Comparison of ENCODE assay signal across 8 cellular contexts in the genomic region with DNA sequence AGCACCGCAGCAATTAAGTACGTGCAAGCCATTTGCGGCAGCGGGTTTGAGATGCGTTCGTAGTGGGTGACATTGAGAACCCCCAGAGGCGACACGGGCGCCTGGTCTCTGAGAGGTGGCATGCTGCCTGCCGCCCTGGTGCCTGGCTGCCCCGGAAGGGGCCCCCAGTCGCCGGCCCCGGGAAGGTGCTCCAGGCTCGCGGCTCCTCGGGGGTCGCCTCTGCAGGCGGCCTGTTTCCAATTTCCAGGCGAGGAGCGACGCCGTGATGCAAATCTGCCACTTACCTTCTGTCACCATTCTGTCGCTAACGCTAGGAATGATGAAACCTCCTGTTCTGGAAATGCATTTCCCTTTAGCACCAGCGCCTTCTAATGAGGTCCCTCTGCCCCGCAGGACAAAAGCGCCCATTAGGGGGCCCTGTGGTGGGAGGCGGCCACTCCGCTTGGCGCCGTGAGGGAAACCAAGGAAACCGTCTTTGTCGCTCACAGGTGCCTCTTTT. TPM values are rescaled to one million over a fixed set of nuclear protein-coding genes. Genes with fewer than 3 reads are reported as not detected.
DNase-seq lines count a peak whose midpoint lies in the region; ATAC-seq and TF ChIP-seq lines count a peak whose summit lies in the region.

No MANE protein-coding gene starts in this region.

- H3K9me3 ChIP-seq in endodermal cell (ENCODE audit: control insufficient read depth, low read length), result peaks cover 12% of the 10 kb centered on the region
- H3K9me3 ChIP-seq in prostate gland, result no peaks in the 10 kb centered on the region

- 5 to 14% methylated on average over 20 to 34 of the region's 34 CpGs for WGBS in endodermal cell (ENCODE audit: insufficient coverage in 1 of 2, insufficient read length in 1 of 2), 2 experiments
- WGBS in prostate gland, result 12% methylated on average over 32 of the region's 34 CpGs

- peaks cover 4% of the 10 kb centered on the region for H3K36me3 Mint-ChIP-seq in endodermal cell (ENCODE audit: low read depth)

- H3K27me3 ChIP-seq in endodermal cell (ENCODE audit: control insufficient read depth, insufficient read depth, low read length, poor library complexity, severe bottlenecking) (no peaks in the 10 kb centered on the region), prostate gland (replicated peaks; ENCODE audit: insufficient read depth) (no peaks in the 10 kb centered on the region)

- no peak overlapping the region for H3K9ac ChIP-seq in endodermal cell (ENCODE audit: extremely low read depth, low read length, poor library complexity, severe bottlenecking)

- no peak overlapping the region for H3K27ac ChIP-seq in endodermal cell (ENCODE audit: low read depth, low read length)
- H3K27ac ChIP-seq in prostate gland, result no peak overlapping the region

- no peak for ATAC-seq in GM21619 (IDR thresholded peaks at IDR 0.05; ENCODE audit: unreplicated experiment)

- intact Hi-C loops in prostate gland (cut with DNase I), result no loop called here

- TF ChIP-seq CTCF in endodermal cell (conservative IDR thresholded peaks at IDR 0.05), result peak; percentile 52
- TF ChIP-seq CTCF in prostate gland (IDR thresholded peaks at IDR 0.05), result no peak

- H3K36me3 ChIP-seq in endodermal cell (ENCODE audit: control insufficient read depth, insufficient read depth, low read length), result no peaks in the 10 kb centered on the region
- H3K36me3 ChIP-seq in prostate gland, result no peaks in the 10 kb centered on the region

- H3K9me3 Mint-ChIP-seq in endodermal cell, result peaks cover 11% of the 10 kb centered on the region

- H3K27ac Mint-ChIP-seq in endodermal cell, result no peak overlapping the region

- peaks cover 14% of the 10 kb centered on the region for H3K4me1 Mint-ChIP-seq in endodermal cell

- no peak for TF ChIP-seq POLR2A in prostate gland (IDR thresholded peaks at IDR 0.05)

- peak overlapping the region; percentile 63 for H3K4me3 Mint-ChIP-seq in endodermal cell

- H3K27me3 Mint-ChIP-seq in endodermal cell (ENCODE audit: insufficient read depth), result peaks cover 8% of the 10 kb centered on the region

- DNase-seq in DMS79 treated with DMSO at 0.1 percent for 48 hours (lab: John Stamatoyannopoulos, UW) (peak; percentile 69), DMS79 (lab: John Stamatoyannopoulos, UW) (no peak), NOMO-1 treated with DMSO at 0.1 percent for 48 hours (lab: John Stamatoyannopoulos, UW; ENCODE audit: unreplicated experiment) (peak; percentile 26), endodermal cell (peak; percentile 75), prostate gland (ENCODE audit: low spot score) (no peak), pons (ENCODE audit: low spot score) (no peak), OCI-M2 (lab: John Stamatoyannopoulos, UW; ENCODE audit: unreplicated experiment) (no peak)

- H3K4me1 ChIP-seq in endodermal cell (ENCODE audit: control insufficient read depth, insufficient read depth, low read length), result no peaks in the 10 kb centered on the region
- H3K4me1 ChIP-seq in prostate gland (replicated peaks), result no peaks in the 10 kb centered on the region

- peak overlapping the region; percentile 77 for H3K4me3 ChIP-seq in endodermal cell (ENCODE audit: low read length)
- peak overlapping the region; percentile 19 to 31 for H3K4me3 ChIP-seq in prostate gland

RNA-seq across cellular contexts. Expression of gene KIF5C, which starts 13.0 kb away (rescaled TPM):
- total RNA-seq in endodermal cell (10 to 100 TPM; 39.1 to 41.9 TPM), prostate gland (100 to 1,000 TPM in 1 of 2 donors, 10 to 100 TPM in 1; 84.3 to 123 TPM)
- polyA plus RNA-seq in endodermal cell (2013, experiment 1 of 2), result 47.2 TPM
- 46.5 TPM for polyA plus RNA-seq in endodermal cell (2013, experiment 2 of 2)

Comparison
In these comparisons a context has a peak if more than half of its experiments do, and no peak if none do; other contexts are left out.
1. DNase-seq: peak in DMS79 treated with DMSO at 0.1 percent for 48 hours (single experiment), NOMO-1 treated with DMSO at 0.1 percent for 48 hours (single experiment) and endodermal cell (single experiment); none in DMS79 (single experiment), prostate gland (single experiment), pons (single experiment) and OCI-M2 (single experiment).